Comparison of ENCODE assay signal across 8 cellular contexts in genomic region chr22:40819741-40820140, GRCh38. TPM values are rescaled to one million over a fixed set of nuclear protein-coding genes. Genes with fewer than 3 reads are reported as not detected.
DNase-seq lines count a peak whose midpoint lies in the region; ATAC-seq and TF ChIP-seq lines count a peak whose summit lies in the region.

No MANE protein-coding gene starts in this region.

- H3K27ac Mint-ChIP-seq in brain: peak overlapping the region; percentile 46 to 84 (median 79)

- H3K9me3 ChIP-seq in liver (ENCODE audit: control insufficient read depth in 4 of 4, low read length in 3 of 4) (no peaks in the 10 kb centered on the region), upper lobe of left lung (no peaks in the 10 kb centered on the region)

- H3K4me1 ChIP-seq in liver (ENCODE audit: control insufficient read depth in 4 of 4, insufficient read depth in 4 of 4, low read length in 3 of 4): peaks cover 3 to 27% (median 18%) of the 10 kb centered on the region in 4 donors
- H3K4me1 ChIP-seq in upper lobe of left lung: peaks cover 13 to 35% (median 22%) of the 10 kb centered on the region in 4 donors

- DNase-seq in NCI-H1436 (lab: John Stamatoyannopoulos, UW) (peak; percentile 4), NCI-H1436 treated with DMSO at 0.1 percent for 48 hours (lab: John Stamatoyannopoulos, UW) (no peak), NCI-H2171 treated with DMSO at 0.1 percent for 48 hours (lab: John Stamatoyannopoulos, UW) (peak; percentile 82), upper lobe of left lung (no peak), cortex of kidney (lab: John Stamatoyannopoulos, UW) (no peak), posterior vena cava (ENCODE audit: low spot score) (no peak)

- H3K4me1 Mint-ChIP-seq in brain: peaks cover 32% of the 10 kb centered on the region

- peaks cover 0 to 12% (median 5%) of the 10 kb centered on the region in 4 donors for H3K36me3 ChIP-seq in liver (ENCODE audit: control insufficient read depth in 4 of 4, insufficient read depth in 3 of 4, low read depth in 1 of 4, low read length in 3 of 4)
- peaks cover 0 to 17% (median 6%) of the 10 kb centered on the region in 4 donors for H3K36me3 ChIP-seq in upper lobe of left lung

- TF ChIP-seq RAD21 in liver (IDR thresholded peaks at IDR 0.05): no peak

- peaks cover 0 to 2% (median 0%) of the 10 kb centered on the region in 5 experiments for H3K9me3 Mint-ChIP-seq in brain

- peak overlapping the region; percentile 91 to 99 (median 98) for H3K4me3 Mint-ChIP-seq in brain

- H3K36me3 Mint-ChIP-seq in brain: peaks cover 11% of the 10 kb centered on the region

- intact Hi-C loops in posterior vena cava (cut with DNase I): no loop called here

- TF ChIP-seq EP300 in upper lobe of left lung (IDR thresholded peaks at IDR 0.05): no peak

- ATAC-seq in upper lobe of left lung (ENCODE audit: low FRiP score in 2 of 2): peak; percentile 17 to 45

- H3K27me3 Mint-ChIP-seq in brain: peaks cover 12% of the 10 kb centered on the region

- TF ChIP-seq POLR2A in upper lobe of left lung (IDR thresholded peaks at IDR 0.05): no peak

- H3K27ac ChIP-seq in liver (ENCODE audit: low read depth in 1 of 2, low read length in 2 of 2) (peak overlapping the region; percentile 39 to 67), upper lobe of left lung (peak overlapping the region; percentile 72 to 90 (median 82))

- 10% methylated on average over 3 of the region's 3 CpGs for WGBS in liver
- WGBS in upper lobe of left lung, 2 donors: 2 to 5% methylated on average over 3 of the region's 3 CpGs

- H3K27me3 ChIP-seq in liver (ENCODE audit: control insufficient read depth in 4 of 4, insufficient read depth in 4 of 4, low read length in 3 of 4): no peaks in the 10 kb centered on the region
- no peaks in the 10 kb centered on the region for H3K27me3 ChIP-seq in upper lobe of left lung

- H3K9ac ChIP-seq in liver (ENCODE audit: low read depth in 1 of 2, low read length in 2 of 2): peak overlapping the region; percentile 34 to 86

- H3K4me3 ChIP-seq in liver (ENCODE audit: low read depth in 1 of 3, low read length in 3 of 3) (peak overlapping the region; percentile 52 to 73 (median 66)), upper lobe of left lung (peak overlapping the region; percentile 87 to 100 (median 95))

- TF ChIP-seq CTCF in brain (conservative IDR thresholded peaks at IDR 0.05): no peak
- no peak for TF ChIP-seq CTCF in liver (IDR thresholded peaks at IDR 0.05; ENCODE audit: low read depth, low read length, missing input control)
- TF ChIP-seq CTCF in upper lobe of left lung (IDR thresholded peaks at IDR 0.05): no peak

TF ChIP-seq in liver, 16 proteins besides CTCF, POLR2A, EP300 and RAD21:
- TF ChIP-seq YY1 (IDR thresholded peaks at IDR 0.05) (peak; percentile 4), TAF1 (conservative IDR thresholded peaks at IDR 0.05) (no peak)

RNA-seq across cellular contexts. Expression of gene SLC25A17, which starts 0.6 kb away (rescaled TPM):
- 26.1 TPM for polyA plus RNA-seq in brain (ENCODE audit: insufficient read depth, low read depth, low replicate concordance)
- total RNA-seq in liver: 10 to 100 TPM in 1 of 2 donors, 1 to 10 TPM in 1; 7.3 to 17.5 TPM
- polyA plus RNA-seq in liver: 10 to 100 TPM in 1 of 2 donors, 1 to 10 TPM in 1; 9.9 to 12.5 TPM
- 10 to 100 TPM in 4 of 6 donors, 1 to 10 TPM in 2; 7.3 to 21.0 (median 14.3) TPM for total RNA-seq in upper lobe of left lung
- total RNA-seq in posterior vena cava: 10 to 100 TPM; 11.7 to 13.4 TPM

RNA-seq across cellular contexts. Expression of gene ST13, which starts 36.7 kb away (rescaled TPM):
- polyA plus RNA-seq in brain (ENCODE audit: insufficient read depth, low read depth, low replicate concordance) (312 TPM), liver (100 to 1,000 TPM in 1 of 2 donors, 10 to 100 TPM in 1; 82.3 to 112 TPM)
- total RNA-seq in liver (10 to 100 TPM; 90.6 to 91.5 TPM), upper lobe of left lung (100 to 1,000 TPM in 4 of 6 donors, 10 to 100 TPM in 2; 85.2 to 188 (median 119) TPM), posterior vena cava (100 to 1,000 TPM; 143 to 151 TPM)

RNA-seq across cellular contexts. Expression of gene XPNPEP3, which starts 37.2 kb away (rescaled TPM):
- polyA plus RNA-seq in brain (ENCODE audit: insufficient read depth, low read depth, low replicate concordance) (4.1 TPM), liver (1 to 10 TPM; 5.5 to 7.1 TPM)
- total RNA-seq in liver (10 to 100 TPM; 10.1 to 16.4 TPM), upper lobe of left lung (10 to 100 TPM; 10.9 to 40.9 (median 15.1) TPM), posterior vena cava (10 to 100 TPM; 11.7 to 12.6 TPM)

RNA-seq across cellular contexts. Expression of gene DNAJB7, which starts 42.2 kb away (rescaled TPM):
- polyA plus RNA-seq in brain (ENCODE audit: insufficient read depth, low read depth, low replicate concordance) (not detected), liver (under 1 TPM in 1 of 2 donors, not detected in 1; 0.15 TPM)
- total RNA-seq in liver (not detected), upper lobe of left lung (not detected), posterior vena cava (not detected)

Comparison
In these comparisons a context has a peak if more than half of its experiments do, and no peak if none do; other contexts are left out.
1. DNase-seq: peak in NCI-H1436 (single experiment) and NCI-H2171 treated with DMSO at 0.1 percent for 48 hours (single experiment); none in NCI-H1436 treated with DMSO at 0.1 percent for 48 hours (single experiment), upper lobe of left lung (0 of 2), cortex of kidney (single experiment) and posterior vena cava (single experiment).